In genomic region chr21:42102063-42102462, GRCh38 we compare ENCODE assay signal across 1 cellular context.
TF ChIP-seq lines count a peak whose summit lies in the region.

No MANE protein-coding gene starts in this region.

TF ChIP-seq in IMR-90, 13 proteins besides CTCF, POLR2A, EP300 and RAD21:
- TF ChIP-seq MAZ (IDR thresholded peaks at IDR 0.05; ENCODE audit: borderline replicate concordance, low read depth, low read length) (no peak), FOS (IDR thresholded peaks at IDR 0.05; ENCODE audit: low read depth, low read length) (no peak), USF2 (IDR thresholded peaks at IDR 0.05; ENCODE audit: low read depth, low read length) (no peak), RFX5 (IDR thresholded peaks at IDR 0.05; ENCODE audit: low read depth, low read length) (no peak), MAFK (IDR thresholded peaks at IDR 0.05; ENCODE audit: low read depth, low read length) (no peak), SMC3 (IDR thresholded peaks at IDR 0.05; ENCODE audit: low read depth, low read length) (no peak), CHD1 (IDR thresholded peaks at IDR 0.05; ENCODE audit: low read depth, low read length) (no peak), ELK1 (IDR thresholded peaks at IDR 0.05; ENCODE audit: borderline replicate concordance, low read depth, low read length) (no peak), RCOR1 (IDR thresholded peaks at IDR 0.05; ENCODE audit: insufficient replicate concordance, low read length) (no peak), NFE2L2 (IDR thresholded peaks at IDR 0.05; ENCODE audit: low read depth, low read length) (no peak), CEBPB (IDR thresholded peaks at IDR 0.05; ENCODE audit: low read depth, low read length) (no peak), MXI1 (IDR thresholded peaks at IDR 0.05; ENCODE audit: borderline replicate concordance, low read depth, low read length) (no peak)
